Comparison of ENCODE assay signal across 8 cellular contexts in genomic region chr3:632571-633170, GRCh38.
DNase-seq lines count a peak whose midpoint lies in the region; ATAC-seq lines count a peak whose summit lies in the region.

No MANE protein-coding gene starts in this region.

- no peaks in the 10 kb centered on the region for H3K4me1 Mint-ChIP-seq in stimulated activated naive CD8-positive, alpha-beta T cell treated with anti-CD3 and anti-CD28 coated beads, Interleukin-15, amount 100 ng/mL, for 72 hours

- H3K4me3 Mint-ChIP-seq in stimulated activated naive CD8-positive, alpha-beta T cell treated with anti-CD3 and anti-CD28 coated beads, Interleukin-15, amount 100 ng/mL, for 72 hours, result no peak overlapping the region

- DNase-seq in COLO829 (ENCODE audit: low spot score), result peak; percentile 27
- peak; percentile 65 for DNase-seq in NCI-H2171 treated with DMSO at 0.1 percent for 48 hours (lab: John Stamatoyannopoulos, UW)
- peak; percentile 44 for DNase-seq in amniotic epithelial cell (ENCODE audit: low read depth)
- peak; percentile 7 for DNase-seq in iPS-NIHi11 (ENCODE audit: low spot score)
- DNase-seq in stimulated activated naive CD8-positive, alpha-beta T cell treated with anti-CD3 and anti-CD28 coated beads, Interleukin-15, amount 100 ng/mL, for 72 hours, result peak; percentile 13 to 14

- H3K27me3 Mint-ChIP-seq in stimulated activated naive CD8-positive, alpha-beta T cell treated with anti-CD3 and anti-CD28 coated beads, Interleukin-15, amount 100 ng/mL, for 72 hours, result no peaks in the 10 kb centered on the region

- H3K9me3 Mint-ChIP-seq in stimulated activated naive CD8-positive, alpha-beta T cell treated with anti-CD3 and anti-CD28 coated beads, Interleukin-15, amount 100 ng/mL, for 72 hours, result no peaks in the 10 kb centered on the region

- peak; percentile 83 for ATAC-seq in GM18511 (IDR thresholded peaks at IDR 0.05; ENCODE audit: unreplicated experiment)
- ATAC-seq in HG03066 (IDR thresholded peaks at IDR 0.05; ENCODE audit: low read depth, unreplicated experiment), result peak; percentile 67
- no peak for ATAC-seq in stimulated activated naive CD8-positive, alpha-beta T cell treated with anti-CD3 and anti-CD28 coated beads, Interleukin-15, amount 100 ng/mL, for 72 hours
- no peak for ATAC-seq in HG03097 (IDR thresholded peaks at IDR 0.05; ENCODE audit: low FRiP score, unreplicated experiment)

- no peak overlapping the region for H3K27ac Mint-ChIP-seq in stimulated activated naive CD8-positive, alpha-beta T cell treated with anti-CD3 and anti-CD28 coated beads, Interleukin-15, amount 100 ng/mL, for 72 hours

Comparison
In these comparisons a context has a peak if more than half of its experiments do, and no peak if none do; other contexts are left out.
1. DNase-seq: peak in every context shown above with its lines; median percentile 65 in NCI-H2171 treated with DMSO at 0.1 percent for 48 hours; 44 in amniotic epithelial cell; 27 in COLO829; 14 in stimulated activated naive CD8-positive, alpha-beta T cell treated with anti-CD3 and anti-CD28 coated beads, Interleukin-15, amount 100 ng/mL, for 72 hours; 7 in iPS-NIHi11.
2. ATAC-seq: peak in GM18511 (single experiment) and HG03066 (single experiment); none in stimulated activated naive CD8-positive, alpha-beta T cell treated with anti-CD3 and anti-CD28 coated beads, Interleukin-15, amount 100 ng/mL, for 72 hours (single experiment) and HG03097 (single experiment).